In genomic region chr11:9095421-9095820, GRCh38 we compare ENCODE assay signal across 12 cellular contexts. TPM values are rescaled to one million over a fixed set of nuclear protein-coding genes. Genes with fewer than 3 reads are reported as not detected.
DNase-seq lines count a peak whose midpoint lies in the region; ATAC-seq and TF ChIP-seq lines count a peak whose summit lies in the region.
"Had no signal": no experiment of that assay in that cellular context is flagged by ENCODE, and none has a peak within 500 bp of the region (broad histone marks: within the 10 kb centered on the region; RNA-seq: fewer than 3 reads in every experiment).

No MANE protein-coding gene starts in this region.

- no peak overlapping the region for H3K27ac Mint-ChIP-seq in HFFc6
- H3K27ac Mint-ChIP-seq: brain had no signal

- no peaks in the 10 kb centered on the region for H3K4me1 Mint-ChIP-seq in HFFc6 (ENCODE audit: low read depth)

- no peak for ATAC-seq in stimulated activated naive CD8-positive, alpha-beta T cell treated with anti-CD3 and anti-CD28 coated beads, Interleukin-15, Interleukin-2, amounts not matched to agents 100 U/mL and 50 U/mL, for 24 hours

- DNase-seq in cardiac muscle cell (ENCODE audit: low read depth in 1 of 2, low spot score in 1 of 2) (no peak), left ventricle myocardium inferior (no peak), HFFc6 (no peak), choroid plexus epithelial cell (ENCODE audit: low read depth) (no peak), COLO668 (lab: John Stamatoyannopoulos, UW; ENCODE audit: unreplicated experiment) (no peak), DMS153 (lab: John Stamatoyannopoulos, UW) (no peak), activated gamma-delta T cell treated with Interleukin-2 at 50 U/mL for 16 hours (no peak)
- peak; percentile 27 for DNase-seq in stimulated activated naive CD8-positive, alpha-beta T cell treated with anti-CD3 and anti-CD28 coated beads, Interleukin-15, Interleukin-2, amounts not matched to agents 100 U/mL and 50 U/mL, for 24 hours
- DNase-seq: NCI-H1436, occipital lobe had no signal

- H3K9me3 Mint-ChIP-seq in HFFc6, result no peaks in the 10 kb centered on the region

- H3K4me3 ChIP-seq in cardiac muscle cell (no peak overlapping the region), left ventricle myocardium inferior (no peak overlapping the region), choroid plexus epithelial cell (ENCODE audit: low read depth, low read length) (no peak overlapping the region)
- H3K4me3 ChIP-seq: BLaER1 treated with 17β-estradiol and CSF1 and Interleukin-3, amounts not matched to agents 10 nM and 100 nM had no signal

- no peaks in the 10 kb centered on the region for H3K36me3 Mint-ChIP-seq in HFFc6 (ENCODE audit: low read depth)
- H3K36me3 Mint-ChIP-seq: brain had no signal

- H3K27me3 ChIP-seq in cardiac muscle cell (peaks cover 36% of the 10 kb centered on the region), left ventricle myocardium inferior (ENCODE audit: low read depth) (peaks cover 53% of the 10 kb centered on the region)

- H3K27me3 Mint-ChIP-seq in HFFc6 (ENCODE audit: insufficient read depth), result peaks cover 13% of the 10 kb centered on the region

- H3K4me1 ChIP-seq in cardiac muscle cell (ENCODE audit: low read depth) (no peaks in the 10 kb centered on the region), left ventricle myocardium inferior (peaks cover 10% of the 10 kb centered on the region)

- TF ChIP-seq CTCF in cardiac muscle cell (IDR thresholded peaks at IDR 0.05; ENCODE audit: low read depth, low read length), result peak; percentile 26
- no peak for TF ChIP-seq CTCF in left ventricle myocardium inferior (IDR thresholded peaks at IDR 0.05; ENCODE audit: borderline replicate concordance)
- TF ChIP-seq CTCF in HFFc6 (IDR thresholded peaks at IDR 0.05), result peak; percentile 45; the same call in 1 of the 2 replicates
- peak; percentile 43 for TF ChIP-seq CTCF in choroid plexus epithelial cell (conservative IDR thresholded peaks at IDR 0.05; ENCODE audit: low read depth, low read length)

- intact Hi-C loops in left ventricle myocardium inferior (cut with micrococcal nuclease), result no loop called here

- H3K27ac ChIP-seq in cardiac muscle cell, result no peak overlapping the region
- H3K27ac ChIP-seq in left ventricle myocardium inferior (replicated peaks), result no peak overlapping the region
- H3K27ac ChIP-seq: BLaER1 treated with 17β-estradiol and CSF1 and Interleukin-3, amounts not matched to agents 10 nM and 100 nM had no signal

- H3K4me3 Mint-ChIP-seq in HFFc6, result no peak overlapping the region
- H3K4me3 Mint-ChIP-seq: brain had no signal

- no peaks in the 10 kb centered on the region for H3K36me3 ChIP-seq in cardiac muscle cell
- no peaks in the 10 kb centered on the region for H3K36me3 ChIP-seq in left ventricle myocardium inferior
- H3K36me3 ChIP-seq: BLaER1 treated with 17β-estradiol and CSF1 and Interleukin-3, amounts not matched to agents 10 nM and 100 nM had no signal

- H3K9me3 ChIP-seq in cardiac muscle cell (ENCODE audit: low read depth) (no peaks in the 10 kb centered on the region), left ventricle myocardium inferior (replicated peaks) (no peaks in the 10 kb centered on the region)
- H3K9me3 ChIP-seq: BLaER1 treated with 17β-estradiol and CSF1 and Interleukin-3, amounts not matched to agents 10 nM and 100 nM had no signal

RNA-seq across cellular contexts. Expression of gene SCUBE2, which starts 4.0 kb away (rescaled TPM):
- total RNA-seq in cardiac muscle cell, result 0.18 and 0.21 TPM in 2 replicates
- polyA plus RNA-seq in cardiac muscle cell, result 1.4 TPM in 1 of 2 replicates, not detected in the other
- 1.8 TPM for total RNA-seq in left ventricle myocardium inferior
- total RNA-seq in HFFc6 (2021; fragmentation: NEBNext Ultra II Directional; extraction: Animal tissue kit (Norgen Biotek cat#: 25700)), result 1 to 10 TPM in 1 of 6 experiments, under 1 TPM in 5; 0.31 to 1.1 (median 0.80) TPM
